In the genomic region with DNA sequence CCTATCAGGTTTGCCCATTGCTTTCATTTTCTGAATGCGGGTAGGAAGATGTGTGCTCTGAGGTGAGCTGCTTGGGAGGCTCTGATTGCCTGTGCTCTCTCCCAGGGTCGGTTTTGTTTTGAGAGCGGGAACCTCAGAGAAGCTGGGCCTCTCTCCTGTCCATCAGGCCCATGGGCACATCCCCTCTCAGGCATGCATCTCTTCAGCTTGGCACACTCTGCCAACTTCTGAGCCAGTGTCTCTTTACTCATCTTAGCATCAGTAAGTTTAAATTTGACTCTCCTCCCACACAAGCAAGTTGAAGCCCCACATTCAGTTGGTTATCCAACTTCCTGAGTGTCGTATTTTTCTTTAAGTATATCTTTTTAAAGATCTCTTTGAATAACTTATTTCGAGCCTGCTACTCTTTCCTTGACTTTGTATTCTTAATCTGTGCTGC, we compare ENCODE assay signal across 20 cellular contexts. TPM values are rescaled to one million over a fixed set of nuclear protein-coding genes. Genes with fewer than 3 reads are reported as not detected.
DNase-seq lines count a peak whose midpoint lies in the region; ATAC-seq and TF ChIP-seq lines count a peak whose summit lies in the region.
"Had no signal": no experiment of that assay in that cellular context is flagged by ENCODE, and none has a peak within 500 bp of the region (broad histone marks: within the 10 kb centered on the region; RNA-seq: fewer than 3 reads in every experiment).

No MANE protein-coding gene starts in this region.

- in situ Hi-C loops in HAP-1 (cut with MboI; ENCODE audit: low sequenced_read_pairs): no loop called here

- H3K4me1 ChIP-seq in HAP-1: peaks cover 8% of the 10 kb centered on the region

- H3K9me3 Mint-ChIP-seq in activated T-cell treated with anti-CD3 and anti-CD28 coated beads, Interleukin-2, amount 50 U/mL, for 24 hours: peaks cover 3% of the 10 kb centered on the region
- H3K9me3 Mint-ChIP-seq in IgD-negative memory B cell (no peaks in the 10 kb centered on the region), progenitor cell of endocrine pancreas (ENCODE audit: low read depth) (no peaks in the 10 kb centered on the region)
- H3K9me3 Mint-ChIP-seq in activated naive CD8-positive, alpha-beta T cell treated with anti-CD3 and anti-CD28 coated beads, Interleukin-2, amount 10 ng/mL, durations not matched to agents 7 days and 5 days: no peaks in the 10 kb centered on the region
- no peaks in the 10 kb centered on the region for H3K9me3 Mint-ChIP-seq in stimulated activated effector memory CD8-positive, alpha-beta T cell treated with anti-CD3 and anti-CD28 coated beads, Interleukin-12 subunit alpha, Interleukin-12 subunit beta, amount 100 ng/mL, for 72 hours
- H3K9me3 Mint-ChIP-seq: CD8-positive, alpha-beta memory T cell had no signal

- H3K4me3 ChIP-seq in HAP-1: no peak overlapping the region
- H3K4me3 ChIP-seq: left lung, mucosa of descending colon had no signal

- H3K9me3 ChIP-seq in HAP-1: no peaks in the 10 kb centered on the region
- H3K9me3 ChIP-seq: left lung, mucosa of descending colon had no signal

- no peaks in the 10 kb centered on the region for H3K27me3 Mint-ChIP-seq in activated T-cell treated with anti-CD3 and anti-CD28 coated beads, Interleukin-2, amount 50 U/mL, for 24 hours
- H3K27me3 Mint-ChIP-seq in IgD-negative memory B cell: no peaks in the 10 kb centered on the region
- H3K27me3 Mint-ChIP-seq in activated naive CD8-positive, alpha-beta T cell treated with anti-CD3 and anti-CD28 coated beads, Interleukin-2, amount 10 ng/mL, durations not matched to agents 7 days and 5 days: no peaks in the 10 kb centered on the region
- no peaks in the 10 kb centered on the region for H3K27me3 Mint-ChIP-seq in progenitor cell of endocrine pancreas
- H3K27me3 Mint-ChIP-seq: CD8-positive, alpha-beta memory T cell had no signal

- TF ChIP-seq CTCF in progenitor cell of endocrine pancreas (IDR thresholded peaks at IDR 0.05; ENCODE audit: unreplicated experiment): no peak

- POLR2A ChIA-PET in activated naive CD8-positive, alpha-beta T cell treated with anti-CD3 and anti-CD28 coated beads, Interleukin-2, amount 10 ng/mL, durations not matched to agents 7 days and 5 days (lab: Charles Lee): interaction anchor here (0.7 kb wide), 1 partner anchor 74 kb away, joined by 4 read pairs; no protein-coding TSS in a partner anchor

- peak overlapping the region; percentile 37 for H3K4me3 Mint-ChIP-seq in activated T-cell treated with anti-CD3 and anti-CD28 coated beads, Interleukin-2, amount 50 U/mL, for 24 hours
- peak overlapping the region in 2 of 4 donors; percentile 56 to 80 for H3K4me3 Mint-ChIP-seq in IgD-negative memory B cell
- H3K4me3 Mint-ChIP-seq in activated naive CD8-positive, alpha-beta T cell treated with anti-CD3 and anti-CD28 coated beads, Interleukin-2, amount 10 ng/mL, durations not matched to agents 7 days and 5 days: peak overlapping the region; percentile 23
- H3K4me3 Mint-ChIP-seq in stimulated activated effector memory CD8-positive, alpha-beta T cell treated with anti-CD3 and anti-CD28 coated beads, Interleukin-12 subunit alpha, Interleukin-12 subunit beta, amount 100 ng/mL, for 72 hours: no peak overlapping the region
- H3K4me3 Mint-ChIP-seq in progenitor cell of endocrine pancreas (ENCODE audit: low read depth): no peak overlapping the region
- H3K4me3 Mint-ChIP-seq: CD8-positive, alpha-beta memory T cell had no signal

- H3K4me1 Mint-ChIP-seq in activated T-cell treated with anti-CD3 and anti-CD28 coated beads, Interleukin-2, amount 50 U/mL, for 24 hours (ENCODE audit: low read depth): peaks cover 71% of the 10 kb centered on the region
- H3K4me1 Mint-ChIP-seq in IgD-negative memory B cell (peaks cover 6 to 30% (median 12%) of the 10 kb centered on the region in 3 donors), progenitor cell of endocrine pancreas (ENCODE audit: low read depth) (peaks cover 26% of the 10 kb centered on the region)
- peaks cover 32% of the 10 kb centered on the region for H3K4me1 Mint-ChIP-seq in activated naive CD8-positive, alpha-beta T cell treated with anti-CD3 and anti-CD28 coated beads, Interleukin-2, amount 10 ng/mL, durations not matched to agents 7 days and 5 days
- H3K4me1 Mint-ChIP-seq in stimulated activated effector memory CD8-positive, alpha-beta T cell treated with anti-CD3 and anti-CD28 coated beads, Interleukin-12 subunit alpha, Interleukin-12 subunit beta, amount 100 ng/mL, for 72 hours: peaks cover 35% of the 10 kb centered on the region

- peaks cover 93% of the 10 kb centered on the region for H3K36me3 Mint-ChIP-seq in activated T-cell treated with anti-CD3 and anti-CD28 coated beads, Interleukin-2, amount 50 U/mL, for 24 hours (ENCODE audit: low read depth)
- H3K36me3 Mint-ChIP-seq in IgD-negative memory B cell: peaks cover 8% of the 10 kb centered on the region
- H3K36me3 Mint-ChIP-seq in activated naive CD8-positive, alpha-beta T cell treated with anti-CD3 and anti-CD28 coated beads, Interleukin-2, amount 10 ng/mL, durations not matched to agents 7 days and 5 days: peaks cover 29% of the 10 kb centered on the region
- peaks cover 100% of the 10 kb centered on the region for H3K36me3 Mint-ChIP-seq in stimulated activated effector memory CD8-positive, alpha-beta T cell treated with anti-CD3 and anti-CD28 coated beads, Interleukin-12 subunit alpha, Interleukin-12 subunit beta, amount 100 ng/mL, for 72 hours
- H3K36me3 Mint-ChIP-seq in progenitor cell of endocrine pancreas (ENCODE audit: insufficient read depth): peaks cover 34% of the 10 kb centered on the region

- peaks cover 9% of the 10 kb centered on the region for H3K36me3 ChIP-seq in HAP-1 (replicated peaks)

- H3K27ac Mint-ChIP-seq in activated T-cell treated with anti-CD3 and anti-CD28 coated beads, Interleukin-2, amount 50 U/mL, for 24 hours: peak overlapping the region; percentile 81
- H3K27ac Mint-ChIP-seq in IgD-negative memory B cell (peak overlapping the region; percentile 17 to 77 (median 31)), progenitor cell of endocrine pancreas (no peak overlapping the region)
- peak overlapping the region; percentile 27 for H3K27ac Mint-ChIP-seq in activated naive CD8-positive, alpha-beta T cell treated with anti-CD3 and anti-CD28 coated beads, Interleukin-2, amount 10 ng/mL, durations not matched to agents 7 days and 5 days
- peak overlapping the region; percentile 45 for H3K27ac Mint-ChIP-seq in stimulated activated effector memory CD8-positive, alpha-beta T cell treated with anti-CD3 and anti-CD28 coated beads, Interleukin-12 subunit alpha, Interleukin-12 subunit beta, amount 100 ng/mL, for 72 hours

- ATAC-seq in activated naive CD8-positive, alpha-beta T cell treated with anti-CD3 and anti-CD28 coated beads, Interleukin-2, amount 10 ng/mL, durations not matched to agents 7 days and 5 days (ENCODE audit: low read depth): peak; percentile 37
- ATAC-seq in stimulated activated effector memory CD8-positive, alpha-beta T cell treated with anti-CD3 and anti-CD28 coated beads, Interleukin-12 subunit alpha, Interleukin-12 subunit beta, amount 100 ng/mL, for 72 hours: peak; percentile 37
- ATAC-seq: HCT116, left lung, mucosa of descending colon, right cardiac atrium had no signal

- no peak for DNase-seq in activated T-cell treated with anti-CD3 and anti-CD28 coated beads, Interleukin-2, amount 50 U/mL, for 24 hours
- DNase-seq in activated T-cell treated with anti-CD3 and anti-CD28 coated beads for 4 hours (no peak), NCI-H510A (lab: John Stamatoyannopoulos, UW) (no peak), HAP-1 (ENCODE audit: low spot score in 2 of 2) (no peak), progenitor cell of endocrine pancreas (ENCODE audit: low spot score, unreplicated experiment) (no peak)
- no peak for DNase-seq in activated naive CD8-positive, alpha-beta T cell treated with anti-CD3 and anti-CD28 coated beads, Interleukin-2, amount 10 ng/mL, durations not matched to agents 7 days and 5 days
- DNase-seq in stimulated activated effector memory CD8-positive, alpha-beta T cell treated with anti-CD3 and anti-CD28 coated beads, Interleukin-12 subunit alpha, Interleukin-12 subunit beta, amount 100 ng/mL, for 72 hours (ENCODE audit: low spot score in 2 of 2): no peak
- DNase-seq: ACHN; amniotic stem cell; effector CD8-positive, alpha-beta T cell; glutamatergic neuron; left lung; mucosa of descending colon; NCI-H1930; nucleus accumbens; right cardiac atrium; SW 1271 had no signal

- no peaks in the 10 kb centered on the region for H3K27me3 ChIP-seq in HAP-1 (ENCODE audit: low read depth)

RNA-seq across cellular contexts. Expression of a gene that starts 54.5 kb away (rescaled TPM):
- 21.0 TPM for polyA plus RNA-seq in IgD-negative memory B cell
- total RNA-seq in activated naive CD8-positive, alpha-beta T cell treated with anti-CD3 and anti-CD28 coated beads, Interleukin-2, amount 10 ng/mL, durations not matched to agents 7 days and 5 days: 10 to 100 TPM; 14.8 to 15.2 TPM
- 29.3 and 31.5 TPM in 2 replicates for total RNA-seq in progenitor cell of endocrine pancreas

Comparison
In these comparisons a context has a peak if more than half of its experiments do, and no peak if none do; other contexts are left out.
1. H3K4me3 Mint-ChIP-seq: peak in activated T-cell treated with anti-CD3 and anti-CD28 coated beads, Interleukin-2, amount 50 U/mL, for 24 hours (single experiment) and activated naive CD8-positive, alpha-beta T cell treated with anti-CD3 and anti-CD28 coated beads, Interleukin-2, amount 10 ng/mL, durations not matched to agents 7 days and 5 days (single experiment); none in stimulated activated effector memory CD8-positive, alpha-beta T cell treated with anti-CD3 and anti-CD28 coated beads, Interleukin-12 subunit alpha, Interleukin-12 subunit beta, amount 100 ng/mL, for 72 hours (single experiment) and progenitor cell of endocrine pancreas (single experiment).